Comparison of ENCODE assay signal across 9 cellular contexts in the genomic region with DNA sequence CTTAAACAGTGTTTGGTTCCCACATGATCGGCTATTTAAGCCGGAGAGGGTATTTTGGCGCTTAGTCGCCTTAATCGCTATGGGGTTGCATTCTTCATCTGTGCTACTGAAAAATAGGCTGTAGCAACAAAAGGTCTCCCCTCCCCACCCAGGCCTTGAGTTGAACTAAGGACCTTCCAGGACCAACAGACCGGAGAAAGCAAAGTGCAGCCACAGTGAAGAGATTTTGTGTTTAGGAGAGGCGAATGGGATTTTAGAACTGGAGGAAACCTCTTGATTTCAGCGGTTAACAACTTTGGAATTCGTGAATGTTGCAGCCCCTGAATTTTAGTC. TPM values are rescaled to one million over a fixed set of nuclear protein-coding genes. Genes with fewer than 3 reads are reported as not detected.
DNase-seq lines count a peak whose midpoint lies in the region; ATAC-seq, FAIRE-seq and TF ChIP-seq lines count a peak whose summit lies in the region.
"Had no signal": no experiment of that assay in that cellular context is flagged by ENCODE, and none has a peak within 500 bp of the region (broad histone marks: within the 10 kb centered on the region; RNA-seq: fewer than 3 reads in every experiment).

No MANE protein-coding gene starts in this region.

- peak overlapping the region; percentile 90 to 92 for H3K27ac Mint-ChIP-seq in T-cell

- peaks cover 21 to 78% (median 21%) of the 10 kb centered on the region in 3 donors for H3K4me1 Mint-ChIP-seq in T-cell

- no peak for ATAC-seq in T-cell (replicated peaks in 1 of 4)
- peak in 1 of 4 donors; percentile 4 for ATAC-seq in pancreas
- no peak for ATAC-seq in GM21360 (IDR thresholded peaks at IDR 0.05; ENCODE audit: unreplicated experiment)
- no peak for ATAC-seq in GM21526 (IDR thresholded peaks at IDR 0.05; ENCODE audit: low FRiP score, unreplicated experiment)

- POLR2A ChIA-PET in T-cell (lab: Charles Lee): interaction anchor here (0.5 to 1.4 kb wide), 6 partner anchors 10 to 1668 kb away, joined by 3 to 6 read pairs (median 3); no protein-coding TSS in a partner anchor

- intact Hi-C loops in pancreas (cut with DNase I): no loop called here

- no peaks in the 10 kb centered on the region for H3K36me3 Mint-ChIP-seq in T-cell

- H3K4me3 ChIP-seq in fibroblast of the aortic adventitia (ENCODE audit: low read depth, low read length) (peak overlapping the region; percentile 72), pancreas (peak overlapping the region; percentile 69 to 90 (median 76))

- H3K9ac ChIP-seq in ES-I3 (ENCODE audit: low read depth, low read length): peak overlapping the region; percentile 85

- no peaks in the 10 kb centered on the region for H3K27me3 Mint-ChIP-seq in T-cell

- H3K36me3 ChIP-seq in ES-I3 (ENCODE audit: insufficient read depth, low read length) (no peaks in the 10 kb centered on the region), pancreas (no peaks in the 10 kb centered on the region)

- DNase-seq in T-cell (no peak), fibroblast of the aortic adventitia (ENCODE audit: low read depth) (no peak), pancreas (no peak), GM12891 (ENCODE audit: insufficient read length, low spot score) (no peak)
- no peak for DNase-seq in stimulated activated naive CD4-positive, alpha-beta T cell treated with Interleukin-2 at 50 U/mL for 16 hours (lab: John Stamatoyannopoulos, UW)
- DNase-seq: NCI-H2081 treated with DMSO at 0.1 percent for 48 hours had no signal

- TF ChIP-seq CTCF in fibroblast of the aortic adventitia (IDR thresholded peaks at IDR 0.05; ENCODE audit: insufficient read depth, low read length): no peak
- TF ChIP-seq CTCF in pancreas (IDR thresholded peaks at IDR 0.05): no peak

- no peak for FAIRE-seq in pancreas (lab: Jason Lieb, UNC)
- no peak for FAIRE-seq in GM12891 (lab: Jason Lieb, UNC)

- no peak for TF ChIP-seq POLR2A in GM12891 (IDR thresholded peaks at IDR 0.05; ENCODE audit: low read depth, low read length)

- no peaks in the 10 kb centered on the region for H3K27me3 ChIP-seq in pancreas

- H3K4me1 ChIP-seq in ES-I3 (ENCODE audit: insufficient read depth, low read length): peaks cover 34% of the 10 kb centered on the region
- peaks cover 5 to 35% (median 21%) of the 10 kb centered on the region in 3 donors for H3K4me1 ChIP-seq in pancreas

- H3K4me3 Mint-ChIP-seq in T-cell: peak overlapping the region in 2 of 3 donors; percentile 88 to 94

- H3K27ac ChIP-seq in pancreas: peak overlapping the region; percentile 94 to 98 (median 97)

- H3K9me3 ChIP-seq in ES-I3 (ENCODE audit: control insufficient read depth, insufficient read depth, low read length) (no peaks in the 10 kb centered on the region), pancreas (no peaks in the 10 kb centered on the region)

- H3K9me3 Mint-ChIP-seq in T-cell: no peaks in the 10 kb centered on the region

- CTCF ChIA-PET in T-cell (lab: Charles Lee): interaction anchor here (0.6 to 8.7 kb wide), 9 partner anchors 9 to 265 kb away, joined by 3 to 126 read pairs (median 5); no protein-coding TSS in a partner anchor

- WGBS in pancreas, 2 donors: 4 to 8% methylated on average over 9 of the region's 9 CpGs

TF ChIP-seq in GM12891, 5 proteins besides CTCF, POLR2A, EP300 and RAD21:
- TF ChIP-seq PAX5 (IDR thresholded peaks at IDR 0.05; ENCODE audit: insufficient read depth, low read length, severe bottlenecking) (no peak), TAF1 (IDR thresholded peaks at IDR 0.05; ENCODE audit: low read depth, low read length) (no peak), POLR2AphosphoS5 (IDR thresholded peaks at IDR 0.05; ENCODE audit: low read depth, low read length) (no peak), SPI1 (IDR thresholded peaks at IDR 0.05; ENCODE audit: low read depth, low read length) (no peak), POU2F2 (IDR thresholded peaks at IDR 0.05; ENCODE audit: low read depth, low read length) (no peak)

RNA-seq across cellular contexts. Expression of a gene that starts 1.4 kb away (rescaled TPM):
- total RNA-seq in T-cell: 100 to 1,000 TPM in 2 of 5 donors, 10 to 100 TPM in 3; 50.7 to 188 (median 80.9) TPM
- total RNA-seq in fibroblast of the aortic adventitia (ENCODE audit: low replicate concordance): 4.0 and 29.1 TPM in 2 replicates
- total RNA-seq in pancreas: 10 to 100 TPM; 50.7 to 92.7 (median 58.3) TPM
- polyA plus RNA-seq in pancreas: 10 to 100 TPM; 14.7 to 23.8 TPM
- 0.30 TPM for polyA plus RNA-seq in GM12891 (2012; ENCODE audit: low read depth, missing spikeins)
